Comparison of ENCODE assay signal across 24 cellular contexts in genomic region chr3:63617391-63617790, GRCh38. TPM values are rescaled to one million over a fixed set of nuclear protein-coding genes. Genes with fewer than 3 reads are reported as not detected.
DNase-seq lines count a peak whose midpoint lies in the region; ATAC-seq, FAIRE-seq and TF ChIP-seq lines count a peak whose summit lies in the region.
"Had no signal": no experiment of that assay in that cellular context is flagged by ENCODE, and none has a peak within 500 bp of the region (broad histone marks: within the 10 kb centered on the region; RNA-seq: fewer than 3 reads in every experiment).

No MANE protein-coding gene starts in this region.

- no peaks in the 10 kb centered on the region for H3K27me3 ChIP-seq in mesendoderm (ENCODE audit: insufficient read depth, low read length, poor library complexity)
- H3K27me3 ChIP-seq: BE2C; BLaER1 treated with 17β-estradiol and CSF1 and Interleukin-3, amounts not matched to agents 10 nM and 100 nM had no signal

- WGBS in mesendoderm (ENCODE audit: extremely low coverage, insufficient coverage, low lambda C conversion rate): no CpG with 5 or more reads among the region's 4 CpGs

- peaks cover 17% of the 10 kb centered on the region for H3K4me1 ChIP-seq in mesendoderm (ENCODE audit: control insufficient read depth, low read depth, low read length)
- H3K4me1 ChIP-seq: A549; BE2C; BLaER1 treated with 17β-estradiol and CSF1 and Interleukin-3, amounts not matched to agents 10 nM and 100 nM had no signal

- no peaks in the 10 kb centered on the region for H3K79me2 ChIP-seq in mesendoderm (ENCODE audit: control insufficient read depth, insufficient read depth, low read length)

- TF ChIP-seq CTCF in D721Med (IDR thresholded peaks at IDR 0.05; ENCODE audit: insufficient read depth, missing control alignments): no peak

- no peak overlapping the region for H3K56ac ChIP-seq in mesendoderm (ENCODE audit: low read length)

- no peak overlapping the region for H2BK15ac ChIP-seq in mesendoderm (replicated peaks; ENCODE audit: low read depth)

- no peaks in the 10 kb centered on the region for H3K79me1 ChIP-seq in mesendoderm (ENCODE audit: low read length)

- no peak overlapping the region for H3K23ac ChIP-seq in mesendoderm (ENCODE audit: low read length)

- H3K4me2 ChIP-seq in mesendoderm (ENCODE audit: low read length): no peak overlapping the region
- H3K4me2 ChIP-seq: A549; BLaER1 treated with 17β-estradiol and CSF1 and Interleukin-3, amounts not matched to agents 10 nM and 100 nM had no signal

- H2AK5ac ChIP-seq in mesendoderm (ENCODE audit: low read length): no peak overlapping the region

- no peak overlapping the region for H3K9ac ChIP-seq in mesendoderm (ENCODE audit: low read length)
- H3K9ac ChIP-seq: BLaER1 treated with 17β-estradiol and CSF1 and Interleukin-3, amounts not matched to agents 10 nM and 100 nM had no signal

- ATAC-seq in GM19467 (IDR thresholded peaks at IDR 0.05; ENCODE audit: unreplicated experiment): no peak
- ATAC-seq in HG03139 (IDR thresholded peaks at IDR 0.05; ENCODE audit: unreplicated experiment): no peak
- ATAC-seq: A549, GM12878 had no signal

- no peak overlapping the region for H2BK120ac ChIP-seq in mesendoderm (ENCODE audit: low read depth, low read length)

- peak; percentile 37 for DNase-seq in D721Med (ENCODE audit: insufficient read length, low spot score)
- peak; percentile 66 for DNase-seq in NCI-H82 treated with DMSO at 0.1 percent for 48 hours (lab: John Stamatoyannopoulos, UW; ENCODE audit: unreplicated experiment)
- DNase-seq in mesendoderm: peak; percentile 60
- no peak for DNase-seq in NK-92 treated with Interleukin-12 subunit alpha and Interleukin-12 subunit beta, amount 100 ng/mL, for 24 hours (lab: John Stamatoyannopoulos, UW)
- DNase-seq: 8988T; ACHN; AML-193; BE2C; Calu3; CD4-positive, alpha-beta memory T cell; COR-L47; DMS 273 treated with DMSO at 0.1 percent for 48 hours; DMS79; EL; GDM1; H7; HCEC 1CT had no signal

- peak overlapping the region; percentile 57 for H3K4ac ChIP-seq in mesendoderm (ENCODE audit: low read depth, low read length)

- peak overlapping the region; percentile 8 for H3K18ac ChIP-seq in mesendoderm (ENCODE audit: low read length)

- no peak overlapping the region for H4K8ac ChIP-seq in mesendoderm (ENCODE audit: low read depth, low read length)

- H3K4me3 ChIP-seq in mesendoderm (ENCODE audit: low read length): no peak overlapping the region
- H3K4me3 ChIP-seq: A549; BLaER1 treated with 17β-estradiol and CSF1 and Interleukin-3, amounts not matched to agents 10 nM and 100 nM; GM12878 had no signal

- no peaks in the 10 kb centered on the region for H3K36me3 ChIP-seq in mesendoderm (ENCODE audit: control insufficient read depth, insufficient read depth, low read length)
- H3K36me3 ChIP-seq: BE2C; BLaER1 treated with 17β-estradiol and CSF1 and Interleukin-3, amounts not matched to agents 10 nM and 100 nM had no signal

- FAIRE-seq in D721Med (lab: Jason Lieb, UNC): peak; percentile 80
- FAIRE-seq: A549, GM12878, H1 had no signal

- no peak overlapping the region for H2BK5ac ChIP-seq in mesendoderm (ENCODE audit: low read length)

- H4K5ac ChIP-seq in mesendoderm (ENCODE audit: low read length): no peak overlapping the region

- H3K27ac ChIP-seq in mesendoderm (ENCODE audit: low read depth, low read length): no peak overlapping the region
- H3K27ac ChIP-seq: A549; BLaER1 treated with 17β-estradiol and CSF1 and Interleukin-3, amounts not matched to agents 10 nM and 100 nM had no signal

RNA-seq across cellular contexts. Expression of gene SNTN, which starts 35.1 kb away (rescaled TPM):
- 0.06 TPM for polyA plus RNA-seq in mesendoderm (2013, experiment 1 of 2)
- 0.03 TPM for polyA plus RNA-seq in mesendoderm (2013, experiment 2 of 2)
- polyA plus RNA-seq: A549; CD14-positive monocyte; CD4-positive, alpha-beta memory T cell; GM12878; H1 had no signal
